ENCODE assay signal across 19 cellular contexts in genomic region chrX:49992809-49993208, GRCh38.
"Had no signal": no experiment of that assay in that cellular context is flagged by ENCODE, and none has a peak within 500 bp of the region (broad histone marks: within the 10 kb centered on the region; RNA-seq: fewer than 3 reads in every experiment).

No MANE protein-coding gene starts in this region.

- H3K36me3 Mint-ChIP-seq: naive thymus-derived CD8-positive, alpha-beta T cell; T-cell had no signal

- ATAC-seq: activated T-cell treated with anti-CD3 and anti-CD28 coated beads, Interleukin-2, amount 50 U/mL, for 4 hours; left ventricle myocardium superior; naive thymus-derived CD8-positive, alpha-beta T cell; SK-N-SH treated with all-trans-retinoic acid at 6 μM for 48 hours; stimulated activated naive CD8-positive, alpha-beta T cell treated with anti-CD3 and anti-CD28 coated beads, Interleukin-15, Interleukin-2, amounts not matched to agents 100 U/mL and 50 U/mL, for 24 hours; T-cell had no signal

- H3K27me3 ChIP-seq: esophagus squamous epithelium, tibial artery, uterus had no signal

- H3K27ac Mint-ChIP-seq: activated B cell treated with CpG ODN at 0.5 μM for 24 hours; naive thymus-derived CD8-positive, alpha-beta T cell; T-cell had no signal

- H3K4me3 Mint-ChIP-seq: activated B cell treated with CpG ODN at 0.5 μM for 24 hours; activated T-cell treated with anti-CD3 and anti-CD28 coated beads, Interleukin-2, amount 50 U/mL, for 4 hours; naive thymus-derived CD8-positive, alpha-beta T cell; T-cell had no signal

- H3K27me3 Mint-ChIP-seq: activated B cell treated with CpG ODN at 0.5 μM for 24 hours; naive thymus-derived CD8-positive, alpha-beta T cell had no signal

- H3K36me3 ChIP-seq: esophagus squamous epithelium, tibial artery, uterus had no signal

- H3K27ac ChIP-seq: esophagus squamous epithelium, tibial artery, uterus had no signal

- H3K4me1 ChIP-seq: tibial artery, uterus had no signal

- H3K4me1 Mint-ChIP-seq: activated B cell treated with CpG ODN at 0.5 μM for 24 hours, T-cell had no signal

- DNase-seq: activated B cell treated with CpG ODN at 0.5 μM for 24 hours; activated CD4-positive, alpha-beta T cell treated with anti-CD3 and anti-CD28 coated beads for 48 hours; activated CD8-positive, alpha-beta memory T cell treated with anti-CD3 and anti-CD28 coated beads, Interleukin-2, amount 50 U/mL, for 4 hours; activated naive CD4-positive, alpha-beta T cell treated with anti-CD3 and anti-CD28 coated beads, Interleukin-2, amount 50 U/mL, for 16 hours; activated T-cell treated with anti-CD3 and anti-CD28 coated beads, Interleukin-2, amount 50 U/mL, for 4 hours; aorta; effector CD8-positive, alpha-beta T cell; esophagus squamous epithelium; foreskin melanocyte; glutamatergic neuron; left ventricle myocardium superior; naive thymus-derived CD8-positive, alpha-beta T cell; stimulated activated CD4-positive, alpha-beta T cell treated with anti-CD3 and anti-CD28 coated beads, Interleukin-2, amount 100 ng/mL, for 24 hours; stimulated activated naive CD8-positive, alpha-beta T cell treated with anti-CD3 and anti-CD28 coated beads, Interleukin-15, Interleukin-2, amounts not matched to agents 100 U/mL and 50 U/mL, for 24 hours; substantia nigra; T-cell; tibial artery; uterus had no signal

- H3K4me3 ChIP-seq: esophagus squamous epithelium, tibial artery, uterus had no signal

- H3K9me3 ChIP-seq: esophagus squamous epithelium, tibial artery, uterus had no signal

- H3K9me3 Mint-ChIP-seq: activated B cell treated with CpG ODN at 0.5 μM for 24 hours; activated T-cell treated with anti-CD3 and anti-CD28 coated beads, Interleukin-2, amount 50 U/mL, for 4 hours; T-cell had no signal
